In the genomic region with DNA sequence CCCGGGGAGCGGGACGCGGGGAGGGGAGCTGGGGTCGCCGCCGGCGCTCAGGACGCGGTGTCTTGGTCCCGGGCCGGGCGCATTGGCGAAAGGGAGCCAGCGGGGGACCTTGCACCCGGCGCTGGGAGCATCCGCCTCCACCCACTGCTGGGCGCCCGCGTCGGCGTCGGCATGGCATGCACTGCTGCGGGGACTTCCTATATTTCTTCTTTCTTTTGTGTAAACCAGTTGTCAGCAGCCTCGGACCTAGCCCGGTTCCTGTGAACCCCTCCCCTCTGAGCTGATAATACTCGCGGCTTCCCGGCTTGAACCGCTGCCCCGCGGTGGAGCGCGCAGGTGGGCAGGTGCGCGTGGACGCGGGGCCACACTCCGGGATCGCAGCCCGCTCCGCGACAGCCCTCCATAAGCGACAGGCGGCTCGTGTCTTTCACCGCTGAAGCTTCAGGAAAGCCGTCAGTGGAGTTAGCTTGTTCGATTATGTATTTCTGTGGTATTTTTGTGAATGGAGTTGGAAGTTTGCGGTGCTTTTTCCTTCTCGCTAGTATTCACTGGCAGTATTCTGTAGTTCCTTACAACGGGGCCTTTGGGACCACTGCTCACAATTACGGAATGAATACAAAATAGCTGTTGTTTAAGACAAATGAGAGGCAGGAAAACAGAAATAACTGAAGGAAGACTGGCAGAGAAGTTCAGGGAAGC, we compare ENCODE assay signal across 8 cellular contexts. TPM values are rescaled to one million over a fixed set of nuclear protein-coding genes. Genes with fewer than 3 reads are reported as not detected.
DNase-seq lines count a peak whose midpoint lies in the region; ATAC-seq and TF ChIP-seq lines count a peak whose summit lies in the region.

No MANE protein-coding gene starts in this region.

- H3F3A ChIP-seq in DOHH2 (ENCODE audit: control insufficient read depth, insufficient read depth) = no peaks in the 10 kb centered on the region; the same call in 1 of the 2 replicates

- intact Hi-C loops in mammary epithelial cell (cut with micrococcal nuclease) = loop anchor here (5.0 kb wide), 3 partner anchors 189 to 319 kb away; partner anchors contain the start of gene PPFIBP1
- intact Hi-C loops in left colon (cut with DNase I, micrococcal nuclease) = no loop called here

- H3K36me3 ChIP-seq in DOHH2 (ENCODE audit: control insufficient read depth, low read length) (no peaks in the 10 kb centered on the region), mammary epithelial cell (ENCODE audit: insufficient read depth, low read length) (no peaks in the 10 kb centered on the region)

- H3K4me3 ChIP-seq in DOHH2 (ENCODE audit: low read length) (peak overlapping the region; percentile 74), mammary epithelial cell (replicated peaks in 1 of 3; ENCODE audit: insufficient read depth in 1 of 3, low read depth in 2 of 3, low read length in 3 of 3) (peak overlapping the region; percentile 66 to 82 (median 80))
- H3K4me3 ChIP-seq in Jurkat, Clone E6-1 (ENCODE audit: low read length) = peak overlapping the region; percentile 67

- H3K9me3 ChIP-seq in DOHH2 (ENCODE audit: control insufficient read depth, insufficient read depth, low read length) (no peaks in the 10 kb centered on the region), mammary epithelial cell (replicated peaks; ENCODE audit: insufficient read depth, low read length) (no peaks in the 10 kb centered on the region)

- H3K27me3 ChIP-seq in DOHH2 (ENCODE audit: control insufficient read depth, low read length) (peaks cover 26% of the 10 kb centered on the region), mammary epithelial cell (ENCODE audit: insufficient read depth, low read length) (no peaks in the 10 kb centered on the region)

- CTCF ChIA-PET in mammary epithelial cell (lab: Charles Lee; ENCODE audit: low non-redundant PET) = interaction anchor here (0.6 kb wide), 1 partner anchor 43 kb away, joined by 3 read pairs; no protein-coding TSS in a partner anchor

- H3K27ac ChIP-seq in DOHH2 (ENCODE audit: low read depth, low read length) (no peak overlapping the region), mammary epithelial cell (ENCODE audit: insufficient read depth, low read depth, low read length) (peak overlapping the region; percentile 98)

- peak; percentile 12 for DNase-seq in Jurkat, Clone E6-1 (ENCODE audit: low read depth, low spot score)
- DNase-seq in T-helper 9 cell = peak; percentile 3
- DNase-seq in mammary epithelial cell = peak; percentile 68
- DNase-seq in left colon = peak; percentile 30 to 58
- DNase-seq in stimulated activated CD4-positive, alpha-beta T cell treated with anti-CD3 and anti-CD28 coated beads, Interleukin-2, amount 100 ng/mL, for 48 hours = peak; percentile 25 to 34
- no peak for DNase-seq in dedifferentiated amniotic fluid mesenchymal stem cell (ENCODE audit: extremely low spot score)

- H3K9ac ChIP-seq in mammary epithelial cell (ENCODE audit: insufficient read depth, low read length) = peak overlapping the region; percentile 99

- H3K4me2 ChIP-seq in DOHH2 (ENCODE audit: low read length) (peak overlapping the region; percentile 91), mammary epithelial cell (ENCODE audit: insufficient read depth, low read depth, low read length) (peak overlapping the region; percentile 96)

- TF ChIP-seq CTCF in DOHH2 (IDR thresholded peaks at IDR 0.05; ENCODE audit: low read depth, low read length, poor library complexity, severe bottlenecking) (no peak), mammary epithelial cell (conservative IDR thresholded peaks at IDR 0.05 in 1 of 2, IDR thresholded peaks at IDR 0.05 in 1 of 2; ENCODE audit: extremely low read depth in 1 of 2, insufficient read depth in 1 of 2, low read depth in 1 of 2, low read length in 2 of 2) (no peak)

- dilution Hi-C loops in mammary epithelial cell (cut with HindIII; ENCODE audit: low sequenced_read_pairs) = no loop called here

- no peaks in the 10 kb centered on the region for H3K9me2 ChIP-seq in DOHH2 (replicated peaks; ENCODE audit: control insufficient read depth, low read length)

- 2% methylated on average over 13 of the region's 54 CpGs for WGBS in mammary epithelial cell (ENCODE audit: low coverage, missing lambda C conversion rate)

- H2AFZ ChIP-seq in mammary epithelial cell (ENCODE audit: low read depth, low read length) = peak overlapping the region; percentile 77

- H3K4me1 ChIP-seq in DOHH2 (ENCODE audit: control insufficient read depth, low read length) = peaks cover 24% of the 10 kb centered on the region
- H3K4me1 ChIP-seq in mammary epithelial cell (ENCODE audit: insufficient read depth, low read length) = peaks cover 50% of the 10 kb centered on the region

- peaks cover 10% of the 10 kb centered on the region for H3K79me2 ChIP-seq in DOHH2 (ENCODE audit: control insufficient read depth, low read length)
- H3K79me2 ChIP-seq in mammary epithelial cell (ENCODE audit: insufficient read depth, low read length) = peaks cover 50% of the 10 kb centered on the region

- TSS peak; percentile 51 for BruUV-seq in mammary epithelial cell (replicated peaks; lab: Mats Ljungman, UMichigan)

- no peaks in the 10 kb centered on the region for H4K20me1 ChIP-seq in DOHH2 (ENCODE audit: control insufficient read depth, insufficient read depth, low read depth, low read length)
- H4K20me1 ChIP-seq in mammary epithelial cell (ENCODE audit: insufficient read depth, low read length) = no peaks in the 10 kb centered on the region

- peak; percentile 17 for ATAC-seq in GM21529 (IDR thresholded peaks at IDR 0.05; ENCODE audit: unreplicated experiment)
- peak; percentile 74 for ATAC-seq in left colon

- in situ Hi-C loops in mammary epithelial cell (cut with MboI; ENCODE audit: low sequenced_read_pairs in 2 of 2) = loop anchor here in 1 of 2 donors (10.0 kb wide), 1 partner anchor 51 kb away; no protein-coding TSS in a partner anchor

RNA-seq across cellular contexts. Expression of gene BMAL2, which starts 0.8 kb away (rescaled TPM):
- 10.9 TPM for polyA plus RNA-seq in Jurkat, Clone E6-1 (2012; ENCODE audit: insufficient read depth, insufficient read length)
- total RNA-seq in mammary epithelial cell (10 to 100 TPM in 1 of 2 donors, 1 to 10 TPM in 1; 8.8 to 51.6 TPM), left colon (1 to 10 TPM; 3.6 to 4.3 TPM)
- 12.7 TPM for polyA plus RNA-seq in mammary epithelial cell
- polyA minus RNA-seq in mammary epithelial cell = 21.8 TPM
